Comparison of ENCODE assay signal across 30 cellular contexts in genomic region chr11:47819743-47820142, GRCh38.
"Had no signal": no experiment of that assay in that cellular context is flagged by ENCODE, and none has a peak within 500 bp of the region (broad histone marks: within the 10 kb centered on the region; RNA-seq: fewer than 3 reads in every experiment).

No MANE protein-coding gene starts in this region.

- H3K27ac Mint-ChIP-seq: mesothelial cell of epicardium; nephron; neural progenitor cell; stimulated activated effector memory CD8-positive, alpha-beta T cell treated with anti-CD3 and anti-CD28 coated beads, Interleukin-12 subunit alpha, Interleukin-12 subunit beta, amount 100 ng/mL, for 72 hours had no signal

- H3K4me2 ChIP-seq: neural progenitor cell had no signal

- H3K9me3 ChIP-seq: colonic mucosa, esophagus squamous epithelium, heart right ventricle, left lung, mucosa of descending colon, prostate gland, right atrium auricular region, sigmoid colon, thoracic aorta, tibial nerve, upper lobe of left lung had no signal

- H3K4me1 ChIP-seq: colonic mucosa, esophagus squamous epithelium, heart right ventricle, left lung, neural progenitor cell, parathyroid adenoma, prostate gland, right atrium auricular region, sigmoid colon, tibial nerve, upper lobe of left lung had no signal

- H3K4me1 Mint-ChIP-seq: mesothelial cell of epicardium; nephron; neural progenitor cell; stimulated activated effector memory CD8-positive, alpha-beta T cell treated with anti-CD3 and anti-CD28 coated beads, Interleukin-12 subunit alpha, Interleukin-12 subunit beta, amount 100 ng/mL, for 72 hours had no signal

- H3K79me2 ChIP-seq: parathyroid adenoma had no signal

- ATAC-seq: heart right ventricle; left cardiac atrium; left lung; mucosa of descending colon; stimulated activated effector memory CD8-positive, alpha-beta T cell treated with anti-CD3 and anti-CD28 coated beads, Interleukin-12 subunit alpha, Interleukin-12 subunit beta, amount 100 ng/mL, for 72 hours had no signal

- H2AFZ ChIP-seq: neural progenitor cell, parathyroid adenoma had no signal

- H3K4me3 Mint-ChIP-seq: mesothelial cell of epicardium; naive B cell; nephron; neural progenitor cell; stimulated activated effector memory CD8-positive, alpha-beta T cell treated with anti-CD3 and anti-CD28 coated beads, Interleukin-12 subunit alpha, Interleukin-12 subunit beta, amount 100 ng/mL, for 72 hours had no signal

- DNase-seq: colonic mucosa; dermis blood vessel endothelial cell; effector memory CD4-positive, alpha-beta T cell; erythroblast; esophagus squamous epithelium; foreskin melanocyte; glutamatergic neuron; heart right ventricle; hippocampal formation; left cardiac atrium; left lung; mesenchymal stem cell; mucosa of descending colon; naive B cell; sigmoid colon; stimulated activated CD4-positive, alpha-beta T cell treated with anti-CD3 and anti-CD28 coated beads, Interleukin-2, amount 100 ng/mL, for 24 hours; stimulated activated CD4-positive, alpha-beta T cell treated with anti-CD3 and anti-CD28 coated beads, Interleukin-4, amount 100 ng/mL, for 24 hours; stimulated activated naive CD4-positive, alpha-beta T cell treated with Interleukin-2 at 50 U/mL for 16 hours; upper lobe of left lung had no signal

- H3K9me3 Mint-ChIP-seq: neural progenitor cell had no signal

- H3K9ac ChIP-seq: neural progenitor cell, parathyroid adenoma had no signal

- H3K27ac ChIP-seq: colonic mucosa, esophagus squamous epithelium, heart right ventricle, left lung, neural progenitor cell, parathyroid adenoma, prostate gland, right atrium auricular region, sigmoid colon, thoracic aorta, tibial nerve, upper lobe of left lung had no signal

- H3K27me3 ChIP-seq: colonic mucosa, esophagus squamous epithelium, heart right ventricle, left lung, neural progenitor cell, right atrium auricular region, sigmoid colon, tibial nerve, upper lobe of left lung had no signal

- H3K27me3 Mint-ChIP-seq: naive B cell had no signal

- FAIRE-seq: islet of Langerhans, urothelium cell line had no signal

- H3K4me3 ChIP-seq: colonic mucosa, esophagus squamous epithelium, heart right ventricle, left lung, mucosa of descending colon, neural progenitor cell, prostate gland, right atrium auricular region, sigmoid colon, thoracic aorta, tibial nerve, upper lobe of left lung had no signal
